19 cellular contexts compared by ENCODE assay signal in genomic region chr11:110470716-110471115, GRCh38. TPM values are rescaled to one million over a fixed set of nuclear protein-coding genes. Genes with fewer than 3 reads are reported as not detected.
DNase-seq lines count a peak whose midpoint lies in the region; ATAC-seq and TF ChIP-seq lines count a peak whose summit lies in the region.
"Had no signal": no experiment of that assay in that cellular context is flagged by ENCODE, and none has a peak within 500 bp of the region (broad histone marks: within the 10 kb centered on the region; RNA-seq: fewer than 3 reads in every experiment).

No MANE protein-coding gene starts in this region.

- no peak overlapping the region for H3K18ac ChIP-seq in mesenchymal stem cell (ENCODE audit: low read depth in 1 of 2, low read length in 2 of 2)

- no peaks in the 10 kb centered on the region for H3K79me1 ChIP-seq in mesenchymal stem cell (replicated peaks; ENCODE audit: low read length, poor library complexity, severe bottlenecking)

- H3K9me3 ChIP-seq in GM23248 (ENCODE audit: low read depth) (no peaks in the 10 kb centered on the region), mesenchymal stem cell (ENCODE audit: control insufficient read depth, low read length) (no peaks in the 10 kb centered on the region)
- H3K9me3 ChIP-seq: BLaER1, HAP-1 had no signal

- no peak overlapping the region for H2BK5ac ChIP-seq in mesenchymal stem cell (ENCODE audit: low read depth, low read length, poor library complexity, severe bottlenecking)

- H3F3A ChIP-seq in GM23248 (ENCODE audit: insufficient read depth): peaks cover 20% of the 10 kb centered on the region

- no peaks in the 10 kb centered on the region for H3K79me2 ChIP-seq in ACC112 (ENCODE audit: control insufficient read depth, insufficient read depth, low read length, unreplicated experiment)
- H3K79me2 ChIP-seq in GM23248 (ENCODE audit: insufficient read depth): no peaks in the 10 kb centered on the region

- H3K4me3 ChIP-seq in ACC112 (ENCODE audit: low read depth, low read length) (no peak overlapping the region; the same call in 1 of the 2 replicates), GM23248 (no peak overlapping the region), choroid plexus epithelial cell (ENCODE audit: low read depth, low read length) (no peak overlapping the region), mesenchymal stem cell (ENCODE audit: insufficient read depth in 1 of 2, low read depth in 1 of 2, low read length in 2 of 2) (no peak overlapping the region)
- H3K4me3 ChIP-seq: BLaER1, HAP-1, K562 had no signal

- in situ Hi-C loops in GM23248 (cut with MboI): loop anchor here (25.0 kb wide), 1 partner anchor 967 kb away; no protein-coding TSS in a partner anchor

- no peaks in the 10 kb centered on the region for H3K9me2 ChIP-seq in GM23248 (ENCODE audit: insufficient read depth)

- no peak overlapping the region for H3K14ac ChIP-seq in mesenchymal stem cell (ENCODE audit: low read length in 2 of 2)

- H2AFZ ChIP-seq in ACC112 (ENCODE audit: low read length, unreplicated experiment) (no peak overlapping the region), GM23248 (no peak overlapping the region), mesenchymal stem cell (ENCODE audit: low read depth, low read length) (no peak overlapping the region)

- WGBS in GM23248 (ENCODE audit: low coverage in 1 of 2, low lambda C conversion rate in 2 of 2, missing lambda C conversion rate in 2 of 2), 2 experiments: 43 to 54% methylated on average over 2 of the region's 2 CpGs
- 88% methylated on average over 2 of the region's 2 CpGs for WGBS in mesenchymal stem cell

- H3K36me3 ChIP-seq in ACC112 (ENCODE audit: insufficient read depth, low read length) (no peaks in the 10 kb centered on the region), GM23248 (ENCODE audit: low read depth) (no peaks in the 10 kb centered on the region), mesenchymal stem cell (ENCODE audit: control insufficient read depth in 1 of 2, insufficient read depth in 2 of 2, low read depth in 1 of 2, low read length in 2 of 2) (no peaks in the 10 kb centered on the region)
- H3K36me3 ChIP-seq: HAP-1 had no signal

- H3K9ac ChIP-seq in GM23248 (no peak overlapping the region), mesenchymal stem cell (ENCODE audit: low read length) (peak overlapping the region; percentile 3)
- H3K9ac ChIP-seq: BLaER1 had no signal

- H2AK5ac ChIP-seq in mesenchymal stem cell (ENCODE audit: low read length, severe bottlenecking): no peak overlapping the region

- H4K91ac ChIP-seq in mesenchymal stem cell (ENCODE audit: low read length): no peak overlapping the region

- no peak overlapping the region for H3K4ac ChIP-seq in mesenchymal stem cell (ENCODE audit: low read depth in 1 of 2, low read length in 2 of 2)

- no peak overlapping the region for H2BK15ac ChIP-seq in mesenchymal stem cell (ENCODE audit: low read depth, poor library complexity, severe bottlenecking)

- H4K20me1 ChIP-seq in GM23248 (ENCODE audit: insufficient read depth): no peaks in the 10 kb centered on the region
- H4K20me1 ChIP-seq: BLaER1 had no signal

- DNase-seq in GM23248 (peak; percentile 34), choroid plexus epithelial cell (ENCODE audit: low read depth) (peak; percentile 50), mesenchymal stem cell (no peak), NCI-H82 (lab: John Stamatoyannopoulos, UW) (no peak), KG1 (lab: John Stamatoyannopoulos, UW) (no peak)
- DNase-seq: Calu3; CD8-positive, alpha-beta T cell; NCI-H1105; NCI-H2081; NCI-H2171 treated with DMSO at 0.1 percent for 48 hours; NCI-H446; NCI-H69 had no signal

- H4K8ac ChIP-seq in mesenchymal stem cell (ENCODE audit: low read length): no peak overlapping the region

- ATAC-seq in HG03571 (IDR thresholded peaks at IDR 0.05; ENCODE audit: unreplicated experiment): no peak
- ATAC-seq: CD8-positive, alpha-beta T cell; K562; Panc1; Right ventricle myocardium inferior had no signal

- no peak for TF ChIP-seq CTCF in choroid plexus epithelial cell (conservative IDR thresholded peaks at IDR 0.05; ENCODE audit: low read depth, low read length)

- no peak overlapping the region for H3K23ac ChIP-seq in mesenchymal stem cell (ENCODE audit: low read length in 2 of 2)

- H3K27me3 ChIP-seq in ACC112 (ENCODE audit: insufficient read depth, low read length): no peaks in the 10 kb centered on the region
- H3K27me3 ChIP-seq in GM23248 (replicated peaks; ENCODE audit: insufficient read depth): no peaks in the 10 kb centered on the region
- H3K27me3 ChIP-seq in mesenchymal stem cell (ENCODE audit: control insufficient read depth in 1 of 2, insufficient read depth in 1 of 2, low read length in 2 of 2): no peaks in the 10 kb centered on the region
- H3K27me3 ChIP-seq: BLaER1 had no signal

- H3K4me2 ChIP-seq in GM23248 (ENCODE audit: unreplicated experiment): peak overlapping the region; percentile 29
- H3K4me2 ChIP-seq in mesenchymal stem cell (ENCODE audit: low read length, poor library complexity, severe bottlenecking): no peak overlapping the region
- H3K4me2 ChIP-seq: BLaER1 had no signal

- H3K4me1 ChIP-seq in ACC112 (ENCODE audit: control insufficient read depth, insufficient read depth, low read length, unreplicated experiment) (peaks cover 32% of the 10 kb centered on the region), GM23248 (ENCODE audit: insufficient read depth) (peaks cover 22% of the 10 kb centered on the region), mesenchymal stem cell (ENCODE audit: control insufficient read depth, insufficient read depth, low read depth, low read length) (peaks cover 2% of the 10 kb centered on the region)
- H3K4me1 ChIP-seq: BLaER1, HAP-1 had no signal

- H2BK120ac ChIP-seq in mesenchymal stem cell (ENCODE audit: low read depth, low read length): no peak overlapping the region

- H3K27ac ChIP-seq in ACC112 (ENCODE audit: low read depth, low read length): peak overlapping the region; percentile 65
- H3K27ac ChIP-seq in GM23248: peak overlapping the region; percentile 35; the same call in 1 of the 2 replicates
- H3K27ac ChIP-seq in mesenchymal stem cell (ENCODE audit: low read length, poor library complexity, severe bottlenecking): no peak overlapping the region
- H3K27ac ChIP-seq: BLaER1 had no signal

- H2BK12ac ChIP-seq in mesenchymal stem cell (ENCODE audit: low read length in 2 of 2): no peak overlapping the region

RNA-seq across cellular contexts. Expression of gene FDX1, which starts 41.0 kb away (rescaled TPM):
- total RNA-seq in GM23248 (2014; rRNA removed; shearing (Covaris generic)): 8.5 and 12.2 TPM in 2 replicates
- polyA plus RNA-seq in GM23248 (2016; fragmentation: Nextera tagmentation; extraction: Ambion mirVana): 16.5 and 16.6 TPM in 2 replicates
- polyA plus RNA-seq in mesenchymal stem cell (2013, experiment 1 of 2): 8.3 TPM
- polyA plus RNA-seq in mesenchymal stem cell (2013, experiment 2 of 2): 8.8 TPM

Comparison
In these comparisons a context has a peak if more than half of its experiments do, and no peak if none do; other contexts are left out.
1. DNase-seq: peak in GM23248 (single experiment) and choroid plexus epithelial cell (single experiment); none in mesenchymal stem cell (single experiment), NCI-H82 (single experiment) and KG1 (single experiment).